4 cellular contexts compared by ENCODE assay signal in the genomic region with DNA sequence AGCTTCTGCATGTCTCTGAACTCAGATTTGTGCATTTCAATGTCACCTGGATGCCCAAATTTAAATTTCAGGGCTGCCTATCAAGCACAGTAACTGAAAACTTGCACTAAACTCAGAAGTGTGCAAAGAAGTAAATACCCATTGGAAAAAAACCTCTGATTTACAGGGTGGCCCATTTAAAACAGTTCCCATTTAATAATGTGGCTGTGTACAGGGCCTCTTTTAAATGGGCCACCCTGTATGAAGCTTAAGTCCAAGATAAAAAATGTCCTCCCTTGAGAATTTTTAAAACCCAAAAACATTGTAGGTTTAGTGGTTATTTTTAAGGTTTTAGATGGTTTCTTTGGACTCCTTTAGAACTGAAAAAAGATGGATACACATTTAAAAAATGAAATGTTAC.
"Had no signal": no experiment of that assay in that cellular context is flagged by ENCODE, and none has a peak within 500 bp of the region (broad histone marks: within the 10 kb centered on the region; RNA-seq: fewer than 3 reads in every experiment).

No MANE protein-coding gene starts in this region.

- ATAC-seq: HepG2, K562 had no signal

- H3K4me3 ChIP-seq: K562 had no signal

- H3K27ac ChIP-seq: HL-60, KMS-11 had no signal
